Comparison of ENCODE assay signal across 8 cellular contexts in genomic region chr17:19507673-19508326, GRCh38. TPM values are rescaled to one million over a fixed set of nuclear protein-coding genes. Genes with fewer than 3 reads are reported as not detected.
DNase-seq lines count a peak whose midpoint lies in the region; TF ChIP-seq lines count a peak whose summit lies in the region.

No MANE protein-coding gene starts in this region.

- peak overlapping the region; percentile 81 for H3K4me3 ChIP-seq in HL-60 (replicated peaks; ENCODE audit: insufficient read depth, low read length)

- H3K27ac ChIP-seq in HL-60 (replicated peaks): peak overlapping the region; percentile 31

- H3K9me3 Mint-ChIP-seq in endothelial cell (ENCODE audit: unreplicated experiment): no peaks in the 10 kb centered on the region

- peak overlapping the region; percentile 97 for H3K27ac Mint-ChIP-seq in endothelial cell (ENCODE audit: unreplicated experiment)

- DNase-seq in AG20443 (ENCODE audit: low spot score): peak; percentile 94
- DNase-seq in GM19238 (ENCODE audit: insufficient read length, low spot score): peak; percentile 58
- peak in 1 of 2 experiments; percentile 40 for DNase-seq in HL-60 (ENCODE audit: low read depth in 1 of 2, low spot score in 1 of 2)
- DNase-seq in NOMO-1 treated with DMSO at 0.1 percent for 48 hours (lab: John Stamatoyannopoulos, UW; ENCODE audit: unreplicated experiment): peak; percentile 36
- DNase-seq in activated CD8-positive, alpha-beta memory T cell treated with anti-CD3 and anti-CD28 coated beads, Interleukin-2, amount 50 U/mL, for 4 hours: peak; percentile 80
- DNase-seq in endothelial cell (ENCODE audit: low spot score): peak; percentile 89
- DNase-seq in mesenteric fat pad (ENCODE audit: low spot score): peak; percentile 95
- peak; percentile 73 for DNase-seq in stimulated activated CD8-positive, alpha-beta memory T cell treated with anti-CD3 and anti-CD28 coated beads, Interleukin-15, amount 100 ng/mL, for 1 hour (ENCODE audit: low read depth)

- H3K27me3 Mint-ChIP-seq in endothelial cell (ENCODE audit: unreplicated experiment): peaks cover 14% of the 10 kb centered on the region

- no peaks in the 10 kb centered on the region for H3K27me3 ChIP-seq in HL-60 (ENCODE audit: insufficient read depth, poor library complexity, severe bottlenecking)

- TF ChIP-seq CTCF in HL-60 (IDR thresholded peaks at IDR 0.05; ENCODE audit: insufficient read depth, low read length): no peak
- TF ChIP-seq CTCF in endothelial cell (IDR thresholded peaks at IDR 0.05; ENCODE audit: unreplicated experiment): no peak

- peaks cover 7% of the 10 kb centered on the region for H3K4me1 Mint-ChIP-seq in endothelial cell (ENCODE audit: unreplicated experiment)

- H3K4me3 Mint-ChIP-seq in endothelial cell (ENCODE audit: unreplicated experiment): peak overlapping the region; percentile 94

- H3K36me3 Mint-ChIP-seq in endothelial cell (ENCODE audit: low read depth, unreplicated experiment): peaks cover 9% of the 10 kb centered on the region

RNA-seq across cellular contexts. Expression of gene SLC47A1, which starts 25.9 kb away (rescaled TPM):
- total RNA-seq in endothelial cell (ENCODE audit: unreplicated experiment): 6.8 TPM
- total RNA-seq in mesenteric fat pad: 7.0 TPM
